ENCODE assay signal across 17 cellular contexts in genomic region chr9:99964336-99964735, GRCh38.
"Had no signal": no experiment of that assay in that cellular context is flagged by ENCODE, and none has a peak within 500 bp of the region (broad histone marks: within the 10 kb centered on the region; RNA-seq: fewer than 3 reads in every experiment).

No MANE protein-coding gene starts in this region.

- DNase-seq: activated CD4-positive, alpha-beta T cell treated with anti-CD3 and anti-CD28 coated beads, Interleukin-2, amount 10 ng/mL, durations not matched to agents 24 days and 14 days; activated CD8-positive, alpha-beta T cell treated with anti-CD3 and anti-CD28 coated beads, Interleukin-2, amount 10 ng/mL, durations not matched to agents 7 days and 5 days; activated naive CD4-positive, alpha-beta T cell; activated naive CD8-positive, alpha-beta T cell treated with anti-CD3 and anti-CD28 coated beads, Interleukin-2, amount 10 ng/mL, durations not matched to agents 7 days and 5 days; central memory CD4-positive, alpha-beta T cell; colonic mucosa; endodermal cell; esophagus squamous epithelium; naive thymus-derived CD8-positive, alpha-beta T cell; sigmoid colon; stimulated activated CD4-positive, alpha-beta T cell treated with anti-CD3 and anti-CD28 coated beads, Interleukin-4, amount 100 ng/mL, for 24 hours; stimulated activated naive CD4-positive, alpha-beta T cell treated with Interleukin-2 at 50 U/mL for 16 hours; upper lobe of left lung had no signal

- H3K4me3 ChIP-seq: colonic mucosa, esophagus squamous epithelium, lung, neural progenitor cell, sigmoid colon, thoracic aorta, upper lobe of left lung had no signal

- H3K36me3 ChIP-seq: colonic mucosa, neural progenitor cell had no signal

- H3K27ac ChIP-seq: colonic mucosa, esophagus squamous epithelium, neural progenitor cell, sigmoid colon, thoracic aorta, upper lobe of left lung, VCaP had no signal

- H3K27me3 ChIP-seq: colonic mucosa, esophagus squamous epithelium, neural progenitor cell, sigmoid colon, upper lobe of left lung had no signal
